In genomic region chr21:34037009-34037408, GRCh38 we compare ENCODE assay signal across 2 cellular contexts.
TF ChIP-seq lines count a peak whose summit lies in the region.

No MANE protein-coding gene starts in this region.

TF ChIP-seq in SK-N-SH, 30 proteins besides CTCF, POLR2A, EP300 and RAD21 (continued from another document):
- TF ChIP-seq, protein P1, sequence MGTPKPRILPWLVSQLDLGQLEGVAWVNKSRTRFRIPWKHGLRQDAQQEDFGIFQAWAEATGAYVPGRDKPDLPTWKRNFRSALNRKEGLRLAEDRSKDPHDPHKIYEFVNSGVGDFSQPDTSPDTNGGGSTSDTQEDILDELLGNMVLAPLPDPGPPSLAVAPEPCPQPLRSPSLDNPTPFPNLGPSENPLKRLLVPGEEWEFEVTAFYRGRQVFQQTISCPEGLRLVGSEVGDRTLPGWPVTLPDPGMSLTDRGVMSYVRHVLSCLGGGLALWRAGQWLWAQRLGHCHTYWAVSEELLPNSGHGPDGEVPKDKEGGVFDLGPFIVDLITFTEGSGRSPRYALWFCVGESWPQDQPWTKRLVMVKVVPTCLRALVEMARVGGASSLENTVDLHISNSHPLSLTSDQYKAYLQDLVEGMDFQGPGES (IDR thresholded peaks at IDR 0.05; ENCODE audit: low read depth, low read length) = no peak
- no peak for TF ChIP-seq TCF12 (IDR thresholded peaks at IDR 0.05)
- TF ChIP-seq, protein P2, sequence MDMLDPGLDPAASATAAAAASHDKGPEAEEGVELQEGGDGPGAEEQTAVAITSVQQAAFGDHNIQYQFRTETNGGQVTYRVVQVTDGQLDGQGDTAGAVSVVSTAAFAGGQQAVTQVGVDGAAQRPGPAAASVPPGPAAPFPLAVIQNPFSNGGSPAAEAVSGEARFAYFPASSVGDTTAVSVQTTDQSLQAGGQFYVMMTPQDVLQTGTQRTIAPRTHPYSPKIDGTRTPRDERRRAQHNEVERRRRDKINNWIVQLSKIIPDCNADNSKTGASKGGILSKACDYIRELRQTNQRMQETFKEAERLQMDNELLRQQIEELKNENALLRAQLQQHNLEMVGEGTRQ (IDR thresholded peaks at IDR 0.05; ENCODE audit: borderline replicate concordance, low read depth, low read length) = no peak
- no peak for TF ChIP-seq FOXM1 (IDR thresholded peaks at IDR 0.05; ENCODE audit: low read depth)
- no peak for TF ChIP-seq JUND (IDR thresholded peaks at IDR 0.05)
- TF ChIP-seq EZH2phosphoT487 (IDR thresholded peaks at IDR 0.05; ENCODE audit: borderline replicate concordance, low read depth) = no peak
- TF ChIP-seq RXRA (IDR thresholded peaks at IDR 0.05; ENCODE audit: borderline replicate concordance, low read depth) = no peak
- TF ChIP-seq PBX3 (IDR thresholded peaks at IDR 0.05) = no peak
- no peak for TF ChIP-seq FOSL2 (IDR thresholded peaks at IDR 0.05; ENCODE audit: borderline replicate concordance, low read depth)
- no peak for TF ChIP-seq YY1 (IDR thresholded peaks at IDR 0.05; ENCODE audit: low read depth)
- TF ChIP-seq, protein P3, sequence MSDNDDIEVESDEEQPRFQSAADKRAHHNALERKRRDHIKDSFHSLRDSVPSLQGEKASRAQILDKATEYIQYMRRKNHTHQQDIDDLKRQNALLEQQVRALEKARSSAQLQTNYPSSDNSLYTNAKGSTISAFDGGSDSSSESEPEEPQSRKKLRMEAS (IDR thresholded peaks at IDR 0.05; ENCODE audit: low read depth) = no peak
- TF ChIP-seq GATA2 (CRISPR knock-in tag; IDR thresholded peaks at IDR 0.05) = no peak
- TF ChIP-seq NFIC (IDR thresholded peaks at IDR 0.05; ENCODE audit: borderline replicate concordance) = no peak
- no peak for TF ChIP-seq SMC3 (IDR thresholded peaks at IDR 0.05; ENCODE audit: low read depth, low read length)
- no peak for TF ChIP-seq ZBTB33 (IDR thresholded peaks at IDR 0.05; ENCODE audit: borderline replicate concordance, low read depth)
- TF ChIP-seq NRF1 (IDR thresholded peaks at IDR 0.05; ENCODE audit: low read depth, low read length) = no peak
- TF ChIP-seq SIN3A (IDR thresholded peaks at IDR 0.05; ENCODE audit: borderline replicate concordance, low read depth, low read length) = no peak
- TF ChIP-seq, protein P4, sequence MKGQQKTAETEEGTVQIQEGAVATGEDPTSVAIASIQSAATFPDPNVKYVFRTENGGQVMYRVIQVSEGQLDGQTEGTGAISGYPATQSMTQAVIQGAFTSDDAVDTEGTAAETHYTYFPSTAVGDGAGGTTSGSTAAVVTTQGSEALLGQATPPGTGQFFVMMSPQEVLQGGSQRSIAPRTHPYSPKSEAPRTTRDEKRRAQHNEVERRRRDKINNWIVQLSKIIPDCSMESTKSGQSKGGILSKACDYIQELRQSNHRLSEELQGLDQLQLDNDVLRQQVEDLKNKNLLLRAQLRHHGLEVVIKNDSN (IDR thresholded peaks at IDR 0.05; ENCODE audit: borderline replicate concordance, low read depth) = no peak

TF ChIP-seq in SK-N-SH treated with all-trans-retinoic acid at 6 μM for 48 hours, 23 proteins besides CTCF, POLR2A, EP300 and RAD21 (continued from another document):
- TF ChIP-seq, protein P5, sequence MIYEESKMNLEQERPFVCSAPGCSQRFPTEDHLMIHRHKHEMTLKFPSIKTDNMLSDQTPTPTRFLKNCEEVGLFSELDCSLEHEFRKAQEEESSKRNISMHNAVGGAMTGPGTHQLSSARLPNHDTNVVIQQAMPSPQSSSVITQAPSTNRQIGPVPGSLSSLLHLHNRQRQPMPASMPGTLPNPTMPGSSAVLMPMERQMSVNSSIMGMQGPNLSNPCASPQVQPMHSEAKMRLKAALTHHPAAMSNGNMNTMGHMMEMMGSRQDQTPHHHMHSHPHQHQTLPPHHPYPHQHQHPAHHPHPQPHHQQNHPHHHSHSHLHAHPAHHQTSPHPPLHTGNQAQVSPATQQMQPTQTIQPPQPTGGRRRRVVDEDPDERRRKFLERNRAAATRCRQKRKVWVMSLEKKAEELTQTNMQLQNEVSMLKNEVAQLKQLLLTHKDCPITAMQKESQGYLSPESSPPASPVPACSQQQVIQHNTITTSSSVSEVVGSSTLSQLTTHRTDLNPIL (CRISPR knock-in tag; IDR thresholded peaks at IDR 0.05; ENCODE audit: low read depth) = no peak
- no peak for TF ChIP-seq GLIS3 (CRISPR knock-in tag; IDR thresholded peaks at IDR 0.05)
- TF ChIP-seq CSDC2 (CRISPR knock-in tag; IDR thresholded peaks at IDR 0.05) = no peak
- no peak for TF ChIP-seq SNAI2 (CRISPR knock-in tag; IDR thresholded peaks at IDR 0.05)
- TF ChIP-seq ZNF70 (CRISPR knock-in tag; IDR thresholded peaks at IDR 0.05) = no peak
- TF ChIP-seq, protein P6, sequence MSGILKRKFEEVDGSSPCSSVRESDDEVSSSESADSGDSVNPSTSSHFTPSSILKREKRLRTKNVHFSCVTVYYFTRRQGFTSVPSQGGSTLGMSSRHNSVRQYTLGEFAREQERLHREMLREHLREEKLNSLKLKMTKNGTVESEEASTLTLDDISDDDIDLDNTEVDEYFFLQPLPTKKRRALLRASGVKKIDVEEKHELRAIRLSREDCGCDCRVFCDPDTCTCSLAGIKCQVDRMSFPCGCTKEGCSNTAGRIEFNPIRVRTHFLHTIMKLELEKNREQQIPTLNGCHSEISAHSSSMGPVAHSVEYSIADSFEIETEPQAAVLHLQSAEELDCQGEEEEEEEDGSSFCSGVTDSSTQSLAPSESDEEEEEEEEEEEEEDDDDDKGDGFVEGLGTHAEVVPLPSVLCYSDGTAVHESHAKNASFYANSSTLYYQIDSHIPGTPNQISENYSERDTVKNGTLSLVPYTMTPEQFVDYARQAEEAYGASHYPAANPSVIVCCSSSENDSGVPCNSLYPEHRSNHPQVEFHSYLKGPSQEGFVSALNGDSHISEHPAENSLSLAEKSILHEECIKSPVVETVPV (CRISPR knock-in tag; IDR thresholded peaks at IDR 0.05) = no peak
- TF ChIP-seq ARNTL (CRISPR knock-in tag; IDR thresholded peaks at IDR 0.05; ENCODE audit: borderline replicate concordance, low read depth) = no peak
- TF ChIP-seq POU6F1 (CRISPR knock-in tag; IDR thresholded peaks at IDR 0.05; ENCODE audit: borderline replicate concordance, low read depth) = no peak
- no peak for TF ChIP-seq PPARA (CRISPR knock-in tag; IDR thresholded peaks at IDR 0.05; ENCODE audit: borderline replicate concordance)
- no peak for TF ChIP-seq PATZ1 (CRISPR knock-in tag; IDR thresholded peaks at IDR 0.05; ENCODE audit: borderline replicate concordance)
- no peak for TF ChIP-seq ZFP3 (CRISPR knock-in tag; IDR thresholded peaks at IDR 0.05)
- TF ChIP-seq ESRRG (CRISPR knock-in tag; IDR thresholded peaks at IDR 0.05) = no peak
- no peak for TF ChIP-seq TSHZ2 (CRISPR knock-in tag; IDR thresholded peaks at IDR 0.05)
- no peak for TF ChIP-seq ISL1 (CRISPR knock-in tag; IDR thresholded peaks at IDR 0.05)
- no peak for TF ChIP-seq ZFP30 (CRISPR knock-in tag; IDR thresholded peaks at IDR 0.05)
- no peak for TF ChIP-seq ZNF565 (CRISPR knock-in tag; conservative IDR thresholded peaks at IDR 0.05; ENCODE audit: low read depth)
TF ChIP-seq in SK-N-SH treated with all-trans-retinoic acid at 6 μM for 48 hours: peak in this region for 0.
